10 cellular contexts compared by ENCODE assay signal in the genomic region with DNA sequence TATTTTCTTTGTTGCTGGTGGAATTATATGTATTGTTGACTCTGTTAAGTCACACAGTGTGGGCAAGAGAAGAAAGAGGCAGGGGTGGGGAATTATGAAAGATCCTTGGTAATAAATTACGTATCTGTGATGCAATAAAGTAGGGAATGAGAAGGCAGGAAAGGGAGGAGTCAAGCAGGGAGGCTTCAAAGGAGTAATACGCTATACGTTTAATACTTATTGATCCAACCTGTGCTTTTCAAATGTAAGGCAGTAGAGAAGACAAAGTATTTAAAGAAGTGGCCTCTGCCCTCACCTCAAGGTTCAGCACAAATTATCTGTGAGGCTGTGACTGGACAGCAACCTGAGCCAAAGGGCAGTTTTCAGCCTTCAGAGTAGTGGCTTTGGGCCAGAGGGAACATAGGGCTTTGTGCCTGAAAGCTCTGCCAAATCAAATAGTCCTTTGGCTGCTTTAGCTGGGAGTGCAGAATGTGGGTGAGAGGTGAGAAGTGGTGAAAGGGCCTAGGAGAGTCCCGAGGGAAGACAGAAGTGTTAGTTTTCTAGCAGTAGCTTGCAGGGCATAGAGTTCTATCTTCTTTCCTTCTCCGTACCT. TPM values are rescaled to one million over a fixed set of nuclear protein-coding genes. Genes with fewer than 3 reads are reported as not detected.
A peak's percentile ranks its signal among the peaks of the same experiment; 100 is the strongest.
DNase-seq lines count a peak whose midpoint lies in the region; ATAC-seq, FAIRE-seq and TF ChIP-seq lines count a peak whose summit lies in the region.
"Had no signal": no experiment of that assay in that cellular context is flagged by ENCODE, and none has a peak within 500 bp of the region (broad histone marks: within the 10 kb centered on the region; RNA-seq: fewer than 3 reads in every experiment).

No MANE protein-coding gene starts in this region.

- FAIRE-seq in kidney (lab: Jason Lieb, UNC): peak; percentile 55

- TF ChIP-seq CTCF in LNCaP clone FGC (IDR thresholded peaks at IDR 0.05; ENCODE audit: control insufficient read depth, extremely low read depth, insufficient read depth) (no peak), body of pancreas (IDR thresholded peaks at IDR 0.05) (no peak), kidney (IDR thresholded peaks at IDR 0.05; ENCODE audit: borderline replicate concordance, extremely low read depth, insufficient read depth) (no peak)

- DNase-seq in LNCaP clone FGC (ENCODE audit: low read depth) (peak; percentile 95), body of pancreas (peak; percentile 87 to 95 (median 92)), kidney (no peak), T-helper 9 cell (no peak)
- no peak for DNase-seq in stimulated activated naive CD4-positive, alpha-beta T cell treated with Interleukin-2 at 50 U/mL for 16 hours (lab: John Stamatoyannopoulos, UW)
- no peak for DNase-seq in activated CD4-positive, alpha-beta T cell treated with anti-CD3 and anti-CD28 coated beads for 48 hours
- no peak for DNase-seq in activated T-cell treated with anti-CD3 and anti-CD28 coated beads, Interleukin-2, amount 50 U/mL, for 1 hour
- DNase-seq: activated CD8-positive, alpha-beta memory T cell treated with anti-CD3 and anti-CD28 coated beads, Interleukin-2, amount 50 U/mL, for 4 hours had no signal

- no peak for TF ChIP-seq POLR2A in body of pancreas (IDR thresholded peaks at IDR 0.05)

- H3K27me3 ChIP-seq in body of pancreas: no peaks in the 10 kb centered on the region
- H3K27me3 ChIP-seq in subcutaneous abdominal adipose tissue (ENCODE audit: control insufficient read depth in 5 of 5, insufficient read depth in 4 of 5, low read length in 5 of 5): no peaks in the 10 kb centered on the region

- intact Hi-C loops in body of pancreas (cut with DNase I) (no loop called here), kidney (cut with DNase I) (no loop called here)

- H3K36me3 ChIP-seq in body of pancreas (replicated peaks in 1 of 2; ENCODE audit: insufficient read depth in 1 of 2, low read depth in 2 of 2) (no peaks in the 10 kb centered on the region), kidney (ENCODE audit: control insufficient read depth in 1 of 2, insufficient read depth in 2 of 2, low read length in 2 of 2) (peaks cover 0 to 5% of the 10 kb centered on the region in 2 donors), subcutaneous abdominal adipose tissue (ENCODE audit: control insufficient read depth in 5 of 5, insufficient read depth in 5 of 5, low read length in 5 of 5) (peaks cover 0 to 26% (median 12%) of the 10 kb centered on the region in 5 donors)

- peak overlapping the region; percentile 77 to 95 (median 90) for H3K27ac ChIP-seq in body of pancreas
- peak overlapping the region; percentile 52 to 76 for H3K27ac ChIP-seq in kidney (ENCODE audit: low read depth in 2 of 2, low read length in 2 of 2)
- H3K27ac ChIP-seq in subcutaneous abdominal adipose tissue (ENCODE audit: low read depth, low read length): peak overlapping the region; percentile 79

- ATAC-seq in body of pancreas: peak; percentile 99
- ATAC-seq: stimulated activated effector memory CD8-positive, alpha-beta T cell treated with anti-CD3 and anti-CD28 coated beads, Interleukin-12 subunit alpha, Interleukin-12 subunit beta, amount 100 ng/mL, for 72 hours had no signal

- H3K9ac ChIP-seq in kidney (ENCODE audit: low read length in 2 of 2): no peak overlapping the region
- peak overlapping the region in 4 of 5 donors; percentile 6 to 90 (median 10) for H3K9ac ChIP-seq in subcutaneous abdominal adipose tissue (ENCODE audit: low read length in 5 of 5)

- peaks cover 43% of the 10 kb centered on the region for H3K4me1 ChIP-seq in body of pancreas
- H3K4me1 ChIP-seq in kidney (ENCODE audit: control insufficient read depth in 1 of 2, insufficient read depth in 1 of 2, low read depth in 1 of 2, low read length in 2 of 2): peaks cover 6 to 12% of the 10 kb centered on the region in 2 donors
- H3K4me1 ChIP-seq in subcutaneous abdominal adipose tissue (ENCODE audit: control insufficient read depth in 5 of 5, insufficient read depth in 5 of 5, low read length in 5 of 5): peaks cover 0 to 56% (median 25%) of the 10 kb centered on the region in 5 donors

- 11 to 13% methylated on average over 5 of the region's 5 CpGs for WGBS in body of pancreas, 2 donors

- H3K4me3 ChIP-seq in LNCaP clone FGC (ENCODE audit: low read depth, low read length) (peak overlapping the region; percentile 13), body of pancreas (no peak overlapping the region), kidney (ENCODE audit: low read length in 2 of 2) (no peak overlapping the region), subcutaneous abdominal adipose tissue (ENCODE audit: low read depth in 1 of 5, low read length in 5 of 5) (peak overlapping the region in 3 of 5 donors; percentile 3 to 53 (median 47))

- H3K9me3 ChIP-seq in body of pancreas (no peaks in the 10 kb centered on the region), kidney (ENCODE audit: control insufficient read depth in 1 of 2, low read length in 2 of 2) (no peaks in the 10 kb centered on the region), subcutaneous abdominal adipose tissue (ENCODE audit: control insufficient read depth in 5 of 5, low read length in 5 of 5) (no peaks in the 10 kb centered on the region)

RNA-seq across cellular contexts. Expression of a gene that starts 1.2 kb away (rescaled TPM):
- total RNA-seq in body of pancreas (100 to 1,000 TPM in 1 of 2 donors, 10 to 100 TPM in 1; 13.0 to 277 TPM), kidney (2.1 TPM)
- polyA plus RNA-seq in kidney (ENCODE audit: insufficient read depth, low read depth, low replicate concordance): 0.86 TPM

RNA-seq across cellular contexts. Expression of a gene that starts 10.2 kb away (rescaled TPM):
- total RNA-seq in body of pancreas: 10 to 100 TPM; 14.5 to 25.1 TPM
- total RNA-seq in kidney: 7.7 TPM
- polyA plus RNA-seq in kidney (ENCODE audit: insufficient read depth, low read depth, low replicate concordance): 13.7 TPM

RNA-seq across cellular contexts. Expression of a gene that starts 10.2 kb away (rescaled TPM):
- total RNA-seq in body of pancreas: under 1 TPM in 1 of 2 donors, not detected in 1; 0.66 TPM
- 2.5 TPM for total RNA-seq in kidney
- polyA plus RNA-seq in kidney (ENCODE audit: insufficient read depth, low read depth, low replicate concordance): 1.2 TPM

RNA-seq across cellular contexts. Expression of a gene that starts 25.1 kb away (rescaled TPM):
- total RNA-seq in body of pancreas: 1 to 10 TPM; 2.1 to 3.0 TPM
- 4.2 TPM for total RNA-seq in kidney
- 1.4 TPM for polyA plus RNA-seq in kidney (ENCODE audit: insufficient read depth, low read depth, low replicate concordance)

Comparison
In these comparisons a context has a peak if more than half of its experiments do, and no peak if none do; other contexts are left out.
1. DNase-seq: peak in LNCaP clone FGC (single experiment) and body of pancreas (4 of 4); none in kidney (single experiment), stimulated activated naive CD4-positive, alpha-beta T cell treated with Interleukin-2 at 50 U/mL for 16 hours (single experiment), T-helper 9 cell (single experiment), activated CD4-positive, alpha-beta T cell treated with anti-CD3 and anti-CD28 coated beads for 48 hours (single experiment) and activated T-cell treated with anti-CD3 and anti-CD28 coated beads, Interleukin-2, amount 50 U/mL, for 1 hour (single experiment).
2. H3K4me3 ChIP-seq: peak in LNCaP clone FGC (single experiment) and subcutaneous abdominal adipose tissue (3 of 5); none in body of pancreas (0 of 2) and kidney (0 of 2).
3. H3K9ac ChIP-seq: peak in subcutaneous abdominal adipose tissue (4 of 5); none in kidney (0 of 2).
4. Peak in every context shown above with its lines, with median percentiles within 50 percentile points of each other: H3K27ac ChIP-seq.